ENCODE assay signal across 24 cellular contexts in the genomic region with DNA sequence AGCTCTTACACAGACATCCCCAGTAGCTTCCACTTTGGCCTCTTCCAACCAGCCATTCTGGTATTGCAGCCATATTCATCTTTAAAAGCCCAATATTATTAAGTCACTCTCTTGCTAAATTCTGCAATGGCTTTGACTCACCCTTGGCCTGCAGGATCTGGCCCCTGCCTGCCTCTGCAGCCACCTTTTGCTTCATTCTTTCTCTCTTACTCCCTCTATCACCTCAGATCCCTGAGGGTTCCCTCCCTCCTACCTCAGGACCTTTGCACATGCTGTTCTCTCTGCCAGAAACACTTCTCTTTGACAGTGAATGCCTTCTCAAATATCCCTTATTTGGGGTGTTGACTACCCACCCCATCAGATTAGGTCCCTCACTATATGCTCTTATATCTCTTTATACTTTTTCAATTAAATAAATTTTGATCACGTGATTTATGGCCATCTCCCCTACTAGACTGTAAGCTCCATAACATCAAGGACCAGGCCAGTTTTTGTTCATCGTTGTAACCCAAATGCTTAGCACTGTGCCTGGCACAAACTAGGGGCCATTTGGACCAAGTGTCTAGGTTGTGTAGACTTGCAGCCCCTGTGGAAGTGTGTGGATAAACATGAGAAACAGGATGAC. TPM values are rescaled to one million over a fixed set of nuclear protein-coding genes. Genes with fewer than 3 reads are reported as not detected.
DNase-seq lines count a peak whose midpoint lies in the region; ATAC-seq, FAIRE-seq and TF ChIP-seq lines count a peak whose summit lies in the region.
"Had no signal": no experiment of that assay in that cellular context is flagged by ENCODE, and none has a peak within 500 bp of the region (broad histone marks: within the 10 kb centered on the region; RNA-seq: fewer than 3 reads in every experiment).

No MANE protein-coding gene starts in this region.

- H3K36me3 ChIP-seq in HepG2 (replicated peaks in 1 of 2; ENCODE audit: control insufficient read depth in 1 of 2, insufficient read depth in 2 of 2, low read length in 2 of 2) (no peaks in the 10 kb centered on the region), right lobe of liver (no peaks in the 10 kb centered on the region), bronchial epithelial cell (ENCODE audit: control insufficient read depth, insufficient read depth, low read length) (no peaks in the 10 kb centered on the region)
- H3K36me3 ChIP-seq: BLaER1, HAP-1, SJSA1 had no signal

- H2AFZ ChIP-seq in HepG2 (ENCODE audit: low read length): no peak overlapping the region

- no peaks in the 10 kb centered on the region for H3K4me1 ChIP-seq in HepG2 (ENCODE audit: insufficient read depth, low read length)
- no peaks in the 10 kb centered on the region for H3K4me1 ChIP-seq in right lobe of liver
- H3K4me1 ChIP-seq: SJSA1 had no signal

- WGBS in HepG2 (ENCODE audit: low lambda C conversion rate): 41% methylated on average over 2 of the region's 2 CpGs
- 77% methylated on average over 2 of the region's 2 CpGs for WGBS in right lobe of liver (ENCODE audit: insufficient coverage, low coverage, low lambda C conversion rate, missing lambda C conversion rate)

- no peak for FAIRE-seq in HepG2 (lab: Jason Lieb, UNC)
- no peak for FAIRE-seq in bronchial epithelial cell (lab: Jason Lieb, UNC)
- FAIRE-seq: A204.1, GM18507 had no signal

- H4K20me1 ChIP-seq in HepG2 (ENCODE audit: insufficient read depth, low read length): no peaks in the 10 kb centered on the region
- H4K20me1 ChIP-seq: BLaER1 had no signal

- no peak for TF ChIP-seq CTCF in HepG2 (CRISPR knock-in tag; IDR thresholded peaks at IDR 0.05)
- TF ChIP-seq CTCF in right lobe of liver (IDR thresholded peaks at IDR 0.05): no peak
- TF ChIP-seq CTCF in bronchial epithelial cell (IDR thresholded peaks at IDR 0.05; ENCODE audit: insufficient read depth, low read length, severe bottlenecking): no peak
- TF ChIP-seq CTCF in fibroblast of mammary gland (conservative IDR thresholded peaks at IDR 0.05; ENCODE audit: control insufficient read depth, insufficient read depth, low read depth, low read length): no peak

- no peaks in the 10 kb centered on the region for H3K9me3 ChIP-seq in HepG2 (ENCODE audit: low read length)
- H3K9me3 ChIP-seq in right lobe of liver: no peaks in the 10 kb centered on the region
- H3K9me3 ChIP-seq: BLaER1, HAP-1, SJSA1 had no signal

- TF ChIP-seq POLR2A in HepG2 (IDR thresholded peaks at IDR 0.05; ENCODE audit: insufficient read depth in 1 of 2, low read depth in 2 of 2, low read length in 2 of 2) (no peak), right lobe of liver (IDR thresholded peaks at IDR 0.05) (no peak)

- TF ChIP-seq RAD21 in HepG2 (CRISPR knock-in tag; IDR thresholded peaks at IDR 0.05): no peak

- H3K27ac ChIP-seq in HepG2 (ENCODE audit: extremely low read length, insufficient read depth, low read length): no peak overlapping the region
- no peak overlapping the region for H3K27ac ChIP-seq in right lobe of liver
- H3K27ac ChIP-seq: BLaER1, SJSA1 had no signal

- CTCF ChIA-PET in HepG2 (lab: Yijun Ruan, JAX; ENCODE audit: low intra/inter-chr PET ratio, low total read pairs): no interaction called here

- no peaks in the 10 kb centered on the region for H3K79me2 ChIP-seq in HepG2 (ENCODE audit: insufficient read depth, low read length)

- ATAC-seq in HepG2 (no peak), right lobe of liver (no peak)

- in situ Hi-C loops in HepG2 (cut with HindIII; ENCODE audit: extremely low pct_ligation_motif_present, low pct_unique_long_range_greater_than_20kb): loop anchor here (5.0 to 10.0 kb wide), 2 partner anchors 114 to 331 kb away; no protein-coding TSS in a partner anchor

- H3K27me3 ChIP-seq in HepG2 (ENCODE audit: control insufficient read depth in 1 of 2, insufficient read depth in 2 of 2, low read length in 2 of 2) (peaks cover 0 to 1% of the 10 kb centered on the region in 2 experiments; a peak in 1 of 5 replicates), right lobe of liver (no peaks in the 10 kb centered on the region), bronchial epithelial cell (ENCODE audit: control insufficient read depth, insufficient read depth, low read length) (no peaks in the 10 kb centered on the region)
- H3K27me3 ChIP-seq: BLaER1 had no signal

- no peak overlapping the region for H3K9ac ChIP-seq in HepG2 (ENCODE audit: insufficient read depth, low read depth, low read length)
- H3K9ac ChIP-seq: BLaER1 had no signal

- BruUV-seq in HepG2 (replicated peaks; lab: Mats Ljungman, UMichigan): no TSS peak

- intact Hi-C loops in HepG2 (cut with micrococcal nuclease; ENCODE audit: unreplicated experiment): loop anchor here (1.0 kb wide), 2 partner anchors 110 to 117 kb away; no protein-coding TSS in a partner anchor
- intact Hi-C loops in right lobe of liver (cut with DNase I): no loop called here
- intact Hi-C loops in posterior vena cava (cut with DNase I): no loop called here

- H3K4me3 ChIP-seq in HepG2 (replicated peaks in 1 of 3; ENCODE audit: insufficient read depth in 1 of 3, low read depth in 2 of 3, low read length in 3 of 3) (no peak overlapping the region), right lobe of liver (no peak overlapping the region), bronchial epithelial cell (ENCODE audit: low read depth, low read length) (no peak overlapping the region), fibroblast of mammary gland (ENCODE audit: control insufficient read depth, low read depth, low read length) (no peak overlapping the region)
- H3K4me3 ChIP-seq: BLaER1, HAP-1, SJSA1 had no signal

- no peak for DNase-seq in HepG2 (ENCODE audit: low spot score)
- DNase-seq in right lobe of liver: no peak
- peak; percentile 76 for DNase-seq in bronchial epithelial cell (ENCODE audit: low read depth)
- peak; percentile 7 for DNase-seq in fibroblast of mammary gland (ENCODE audit: low read depth)
- no peak for DNase-seq in cortex of kidney (lab: John Stamatoyannopoulos, UW)
- DNase-seq in cerebellar cortex (ENCODE audit: low spot score): no peak
- no peak for DNase-seq in posterior vena cava (ENCODE audit: low spot score)
- DNase-seq: CD4-positive, CD25-positive, alpha-beta regulatory T cell; DMS153; DND-41; NCI-H1105 treated with DMSO at 0.1 percent for 48 hours; NCI-H146; NCI-H1930; NCI-H2107; NCI-H446; NCI-H524 treated with DMSO at 0.1 percent for 48 hours; NCI-H774; NK-92 treated with Interleukin-12 subunit alpha and Interleukin-12 subunit beta, amount 100 ng/mL, for 24 hours; PC-3 had no signal

- no peak overlapping the region for H3K4me2 ChIP-seq in HepG2 (ENCODE audit: low read depth, low read length)
- H3K4me2 ChIP-seq: BLaER1 had no signal

- no peak for TF ChIP-seq EP300 in HepG2 (IDR thresholded peaks at IDR 0.05; ENCODE audit: low read depth in 2 of 2, low read length in 2 of 2)
- TF ChIP-seq EP300 in HepG2 (CRISPR knock-in tag; IDR thresholded peaks at IDR 0.05; ENCODE audit: borderline replicate concordance): no peak

- POLR2A ChIA-PET in HepG2 (lab: Yijun Ruan, JAX): no interaction called here

TF ChIP-seq in HepG2, 621 proteins besides CTCF, POLR2A, EP300 and RAD21:
- peak; percentile 66; the same call in 1 of the 2 replicates for TF ChIP-seq RAD51 (IDR thresholded peaks at IDR 0.05; ENCODE audit: borderline replicate concordance)
- no peak for TF ChIP-seq ZNF17 (CRISPR knock-in tag; IDR thresholded peaks at IDR 0.05)

RNA-seq across cellular contexts. Expression of gene UBE2Q2, which starts 32.3 kb away (rescaled TPM):
- total RNA-seq in HepG2 (2016; rRNA removed; fragmentation: Illumina TruSeq; extraction: Trizol): 20.1 and 20.4 TPM in 2 replicates
- total RNA-seq in HepG2 (2016; cell fraction: cytosol; rRNA removed; fragmentation: Illumina TruSeq; extraction: Trizol; ENCODE audit: low read depth): 28.3 and 29.7 TPM in 2 replicates
- total RNA-seq in HepG2 (2016; cell fraction: insoluble cytoplasmic fraction; rRNA removed; fragmentation: Illumina TruSeq; extraction: Trizol): 19.0 and 20.4 TPM in 2 replicates
- 41.0 and 48.0 TPM in 2 replicates for total RNA-seq in HepG2 (2016; cell fraction: membrane; rRNA removed; fragmentation: Illumina TruSeq; extraction: Trizol)
- total RNA-seq in HepG2 (2016; cell fraction: nucleus; rRNA removed; fragmentation: Illumina TruSeq; extraction: Trizol): 14.5 and 16.7 TPM in 2 replicates
- 10.6 and 11.4 TPM in 2 replicates for polyA plus RNA-seq in HepG2 (2011; rRNA removed)
- polyA plus RNA-seq in HepG2 (2011; cell fraction: cytosol; rRNA removed): 4.6 and 8.2 TPM in 2 replicates
- 8.9 and 9.8 TPM in 2 replicates for polyA plus RNA-seq in HepG2 (2011; cell fraction: nucleus; rRNA removed)
- 12.2 and 12.6 TPM in 2 replicates for polyA plus RNA-seq in HepG2 (2012)
- polyA plus RNA-seq in HepG2 (2016; cell fraction: cytosol; fragmentation: Illumina TruSeq; extraction: Trizol; ENCODE audit: low read depth): 21.3 and 23.2 TPM in 2 replicates
- 18.6 and 19.5 TPM in 2 replicates for polyA plus RNA-seq in HepG2 (2016; cell fraction: insoluble cytoplasmic fraction; fragmentation: Illumina TruSeq; extraction: Trizol; ENCODE audit: low read depth)
- polyA plus RNA-seq in HepG2 (2016; cell fraction: membrane; fragmentation: Illumina TruSeq; extraction: Trizol; ENCODE audit: low read depth): 34.5 and 36.1 TPM in 2 replicates
- 20.5 and 22.4 TPM in 2 replicates for polyA plus RNA-seq in HepG2 (2016; cell fraction: nucleus; fragmentation: Illumina TruSeq; extraction: Trizol; ENCODE audit: insufficient read depth, low read depth)
- polyA minus RNA-seq in HepG2 (2011; rRNA and poly(A)+ RNA removed; ENCODE audit: low replicate concordance): 4.1 and 10.7 TPM in 2 replicates
- 6.2 and 12.2 TPM in 2 replicates for polyA minus RNA-seq in HepG2 (2011; cell fraction: cytosol; rRNA and poly(A)+ RNA removed)
- polyA minus RNA-seq in HepG2 (2011; cell fraction: nucleus; rRNA and poly(A)+ RNA removed): 17.4 and 17.5 TPM in 2 replicates
- total RNA-seq in right lobe of liver: 1 to 10 TPM; 2.6 to 9.5 (median 4.6) TPM
- 28.8 and 32.1 TPM in 2 replicates for total RNA-seq in bronchial epithelial cell
- total RNA-seq in posterior vena cava: 10 to 100 TPM; 44.8 to 60.6 TPM

Comparison
In these comparisons a context has a peak if more than half of its experiments do, and no peak if none do; other contexts are left out.
1. DNase-seq: peak in bronchial epithelial cell (single experiment) and fibroblast of mammary gland (single experiment); none in HepG2 (single experiment), right lobe of liver (0 of 3), cortex of kidney (single experiment), cerebellar cortex (single experiment) and posterior vena cava (single experiment).